14 cellular contexts compared by ENCODE assay signal in genomic region chr14:95341115-95341514, GRCh38. TPM values are rescaled to one million over a fixed set of nuclear protein-coding genes. Genes with fewer than 3 reads are reported as not detected.
DNase-seq lines count a peak whose midpoint lies in the region; FAIRE-seq and TF ChIP-seq lines count a peak whose summit lies in the region.
"Had no signal": no experiment of that assay in that cellular context is flagged by ENCODE, and none has a peak within 500 bp of the region (broad histone marks: within the 10 kb centered on the region; RNA-seq: fewer than 3 reads in every experiment).

No MANE protein-coding gene starts in this region.

- FAIRE-seq in small intestine (lab: Jason Lieb, UNC), result no peak

- H3K4me2 ChIP-seq in hepatocyte, result no peak overlapping the region
- H3K4me2 ChIP-seq: KMS-11 had no signal

- H3K27me3 ChIP-seq in breast epithelium (no peaks in the 10 kb centered on the region), hepatocyte (peaks cover 3% of the 10 kb centered on the region), small intestine (ENCODE audit: control insufficient read depth in 2 of 2, insufficient read depth in 2 of 2, low read length in 2 of 2) (no peaks in the 10 kb centered on the region), sigmoid colon (no peaks in the 10 kb centered on the region)

- H3K9me2 ChIP-seq in hepatocyte (replicated peaks; ENCODE audit: insufficient read depth), result no peaks in the 10 kb centered on the region

- WGBS in hepatocyte (ENCODE audit: low lambda C conversion rate, missing lambda C conversion rate), result 100% methylated on average over 1 of the region's 1 CpG
- WGBS in small intestine, 3 donors, result 96 to 100% (median 98%) methylated on average over 1 of the region's 1 CpG
- 94 to 99% methylated on average over 1 of the region's 1 CpG for WGBS in sigmoid colon, 2 donors

- TF ChIP-seq POLR2A in breast epithelium (IDR thresholded peaks at IDR 0.05) (no peak), sigmoid colon (IDR thresholded peaks at IDR 0.05) (no peak)

- no peak for TF ChIP-seq EP300 in sigmoid colon (IDR thresholded peaks at IDR 0.05)

- DNase-seq in HT1080 (ENCODE audit: low read depth), result peak; percentile 64
- DNase-seq in breast epithelium (ENCODE audit: low spot score in 2 of 2), result no peak
- no peak for DNase-seq in hepatocyte (ENCODE audit: low spot score)
- no peak for DNase-seq in small intestine
- DNase-seq in DMS153 treated with DMSO at 0.1 percent for 48 hours (lab: John Stamatoyannopoulos, UW; ENCODE audit: unreplicated experiment), result no peak
- DNase-seq in pons (ENCODE audit: low spot score), result no peak
- no peak for DNase-seq in sigmoid colon
- DNase-seq in KBM-7, result no peak
- DNase-seq: CD4-positive, alpha-beta memory T cell; NCI-H1048; NCI-H146; NCI-H2081 treated with DMSO at 0.1 percent for 48 hours; SIG-M5 had no signal

- no peak overlapping the region for H2AFZ ChIP-seq in hepatocyte

- H3K4me1 ChIP-seq in breast epithelium, result peaks cover 0 to 10% of the 10 kb centered on the region in 2 donors
- no peaks in the 10 kb centered on the region for H3K4me1 ChIP-seq in hepatocyte (ENCODE audit: insufficient read depth)
- H3K4me1 ChIP-seq in small intestine (ENCODE audit: control insufficient read depth in 2 of 2, insufficient read depth in 1 of 2, low read depth in 1 of 2, low read length in 1 of 2), result peaks cover 0 to 2% of the 10 kb centered on the region in 2 donors
- peaks cover 0 to 10% (median 8%) of the 10 kb centered on the region in 4 donors for H3K4me1 ChIP-seq in sigmoid colon

- no peak overlapping the region for H3K4me3 ChIP-seq in breast epithelium
- no peak overlapping the region for H3K4me3 ChIP-seq in hepatocyte
- no peak overlapping the region for H3K4me3 ChIP-seq in small intestine (ENCODE audit: low read depth in 1 of 2, low read length in 2 of 2)
- H3K4me3 ChIP-seq in sigmoid colon, result no peak overlapping the region

- H4K20me1 ChIP-seq in hepatocyte (ENCODE audit: insufficient read depth, poor library complexity, severe bottlenecking), result no peaks in the 10 kb centered on the region

- H3K9me3 ChIP-seq in breast epithelium, result no peaks in the 10 kb centered on the region
- H3K9me3 ChIP-seq in hepatocyte (ENCODE audit: low read depth), result no peaks in the 10 kb centered on the region
- H3K9me3 ChIP-seq in small intestine (ENCODE audit: control insufficient read depth, low read depth), result no peaks in the 10 kb centered on the region
- no peaks in the 10 kb centered on the region for H3K9me3 ChIP-seq in sigmoid colon

- intact Hi-C loops in breast epithelium (cut with DNase I; ENCODE audit: low total_unique reads) (no loop called here), sigmoid colon (cut with DNase I) (no loop called here)

- in situ Hi-C loops in KBM-7 (cut with MboI; ENCODE audit: low pct_unique_long_range_greater_than_20kb, low sequenced_read_pairs), result no loop called here

- H3K79me2 ChIP-seq in hepatocyte, result no peaks in the 10 kb centered on the region

- H3K27ac ChIP-seq in breast epithelium (peak overlapping the region; percentile 86 to 87), hepatocyte (peak overlapping the region; percentile 48), small intestine (ENCODE audit: low read depth in 1 of 2, low read length in 1 of 2) (peak overlapping the region; percentile 43 to 88), sigmoid colon (no peak overlapping the region)
- H3K27ac ChIP-seq: KMS-11 had no signal

- H3K36me3 ChIP-seq in breast epithelium, result no peaks in the 10 kb centered on the region
- no peaks in the 10 kb centered on the region for H3K36me3 ChIP-seq in hepatocyte (replicated peaks; ENCODE audit: insufficient read depth, low read depth)
- H3K36me3 ChIP-seq in small intestine (ENCODE audit: control insufficient read depth in 2 of 2, insufficient read depth in 2 of 2, low read length in 2 of 2), result no peaks in the 10 kb centered on the region
- no peaks in the 10 kb centered on the region for H3K36me3 ChIP-seq in sigmoid colon

- no peak for TF ChIP-seq CTCF in breast epithelium (IDR thresholded peaks at IDR 0.05)
- TF ChIP-seq CTCF in hepatocyte (IDR thresholded peaks at IDR 0.05; ENCODE audit: poor library complexity), result no peak
- TF ChIP-seq CTCF in sigmoid colon (IDR thresholded peaks at IDR 0.05), result no peak

RNA-seq across cellular contexts. Expression of gene CLMN, which starts 21.4 kb away (rescaled TPM):
- total RNA-seq in HT1080 (2014; rRNA removed; shearing (Covaris generic)), result 3.8 and 4.2 TPM in 2 replicates
- polyA plus RNA-seq in HT1080 (2015; cell fraction: cytosol; rRNA removed), result 9.8 and 11.2 TPM in 2 replicates
- 28.9 and 37.3 TPM in 2 replicates for polyA plus RNA-seq in HT1080 (2015; cell fraction: nucleus; rRNA removed)
- total RNA-seq in breast epithelium (10 to 100 TPM; 23.7 to 73.6 (median 48.5) TPM), hepatocyte (12.0 and 15.7 TPM in 2 replicates), sigmoid colon (1 to 10 TPM; 3.5 to 9.1 (median 5.1) TPM)
- polyA plus RNA-seq in hepatocyte (40.0 and 53.9 TPM in 2 replicates), small intestine (1 to 10 TPM; 2.9 to 8.2 (median 3.2) TPM), sigmoid colon (10 to 100 TPM; 18.0 to 40.2 (median 20.2) TPM)

Comparison
In these comparisons a context has a peak if more than half of its experiments do, and no peak if none do; other contexts are left out.
1. H3K27ac ChIP-seq: peak in breast epithelium (2 of 2), hepatocyte (single experiment) and small intestine (2 of 2); none in sigmoid colon (0 of 4).